Comparison of ENCODE assay signal across 10 cellular contexts in genomic region chr2:219058541-219059374, GRCh38. TPM values are rescaled to one million over a fixed set of nuclear protein-coding genes. Genes with fewer than 3 reads are reported as not detected.
DNase-seq lines count a peak whose midpoint lies in the region; ATAC-seq and TF ChIP-seq lines count a peak whose summit lies in the region.
"Had no signal": no experiment of that assay in that cellular context is flagged by ENCODE, and none has a peak within 500 bp of the region (broad histone marks: within the 10 kb centered on the region; RNA-seq: fewer than 3 reads in every experiment).

No MANE protein-coding gene starts in this region.

- H2BK5ac ChIP-seq in IMR-90 (ENCODE audit: low read depth, low read length, poor library complexity, severe bottlenecking), result no peak overlapping the region

- no peak overlapping the region for H3K56ac ChIP-seq in IMR-90 (ENCODE audit: extremely low read depth, insufficient read depth, low read length)

- H3K4me3 Mint-ChIP-seq in Caco-2 (ENCODE audit: unreplicated experiment) (peak overlapping the region; percentile 92), endodermal cell (peak overlapping the region; percentile 68)
- H3K4me3 Mint-ChIP-seq in stimulated activated memory B cell treated with anti-CD40 and anti-IgM and Interleukin-4, amounts not matched to agents 10 μg/mL and 1 μg/mL and 100 μg/mL, for 72 hours, result no peak overlapping the region

- CTCF ChIA-PET in Caco-2 (lab: Charles Lee), result interaction anchor here (0.6 to 4.9 kb wide), 25 partner anchors 7 to 236 kb away, joined by 3 to 85 read pairs (median 5); partner anchors contain the start of gene CNPPD1
- CTCF ChIA-PET in IMR-90 (lab: Yijun Ruan, JAX), result interaction anchor here (0.5 to 2.2 kb wide), 17 partner anchors 11 to 100 kb away, joined by 3 to 15 read pairs (median 6); no protein-coding TSS in a partner anchor

- ATAC-seq in IMR-90 (ENCODE audit: low read depth), result peak; percentile 24
- ATAC-seq in HG03097 (IDR thresholded peaks at IDR 0.05; ENCODE audit: low FRiP score, unreplicated experiment), result no peak
- no peak for ATAC-seq in stimulated activated memory B cell treated with anti-CD40 and anti-IgM and Interleukin-4, amounts not matched to agents 10 μg/mL and 1 μg/mL and 100 μg/mL, for 72 hours

- BruUV-seq in Caco-2 (replicated peaks; lab: Mats Ljungman, UMichigan) (TSS peak; percentile 31), IMR-90 (replicated peaks; lab: Mats Ljungman, UMichigan) (no TSS peak)

- H3K79me2 ChIP-seq in neural cell (replicated peaks; ENCODE audit: insufficient read depth, low read length), result no peaks in the 10 kb centered on the region

- H3K18ac ChIP-seq in IMR-90 (ENCODE audit: low read depth, low read length), result no peak overlapping the region

- intact Hi-C loops in Caco-2 (cut with micrococcal nuclease; ENCODE audit: unreplicated experiment), result loop anchor here (1.0 to 5.0 kb wide), 8 partner anchors 13 to 239 kb away; no protein-coding TSS in a partner anchor
- intact Hi-C loops in IMR-90 (cut with micrococcal nuclease), result loop anchor here (1.0 to 5.0 kb wide), 3 partner anchors 61 to 239 kb away; no protein-coding TSS in a partner anchor

- WGBS in IMR-90 (ENCODE audit: extremely low coverage in 2 of 2, insufficient read length in 1 of 2), 2 experiments, result 7% methylated on average over 12 of the region's 42 CpGs; no CpG with 5 or more reads in 1 of the 2 experiments
- 18 to 20% methylated on average over 28 to 42 of the region's 42 CpGs for WGBS in endodermal cell (ENCODE audit: insufficient coverage in 1 of 2, insufficient read length in 1 of 2), 2 experiments

- H3K36me3 Mint-ChIP-seq in Caco-2 (ENCODE audit: insufficient read depth, unreplicated experiment), result peaks cover 36% of the 10 kb centered on the region
- peaks cover 7% of the 10 kb centered on the region for H3K36me3 Mint-ChIP-seq in endodermal cell (ENCODE audit: low read depth)
- H3K36me3 Mint-ChIP-seq in stimulated activated memory B cell treated with anti-CD40 and anti-IgM and Interleukin-4, amounts not matched to agents 10 μg/mL and 1 μg/mL and 100 μg/mL, for 72 hours, result no peaks in the 10 kb centered on the region

- H3F3A ChIP-seq in neural cell (ENCODE audit: insufficient read depth, low read length, poor library complexity, severe bottlenecking), result no peaks in the 10 kb centered on the region

- H2AK9ac ChIP-seq in IMR-90 (replicated peaks; ENCODE audit: low read depth, low read length, poor library complexity), result peak overlapping the region; percentile 24

- no peaks in the 10 kb centered on the region for H4K20me1 ChIP-seq in IMR-90 (ENCODE audit: insufficient read depth, low read length)
- no peaks in the 10 kb centered on the region for H4K20me1 ChIP-seq in neural cell (ENCODE audit: insufficient read depth)

- H4K91ac ChIP-seq in IMR-90 (ENCODE audit: insufficient read depth, low read depth, low read length), result no peak overlapping the region

- dilution Hi-C loops in IMR-90 (cut with HindIII; ENCODE audit: low sequenced_read_pairs, unreplicated experiment), result no loop called here

- H4K8ac ChIP-seq in IMR-90 (ENCODE audit: low read depth in 2 of 2, low read length in 2 of 2), result no peak overlapping the region

- H3K4me1 Mint-ChIP-seq in Caco-2 (ENCODE audit: low read depth, unreplicated experiment) (peaks cover 7% of the 10 kb centered on the region), endodermal cell (peaks cover 22% of the 10 kb centered on the region)
- H3K4me1 Mint-ChIP-seq in stimulated activated memory B cell treated with anti-CD40 and anti-IgM and Interleukin-4, amounts not matched to agents 10 μg/mL and 1 μg/mL and 100 μg/mL, for 72 hours, result peaks cover 36% of the 10 kb centered on the region

- H3K9me1 ChIP-seq in IMR-90 (ENCODE audit: insufficient read depth, low read length), result no peaks in the 10 kb centered on the region

- H3K9me3 ChIP-seq in Caco-2 (no peaks in the 10 kb centered on the region), IMR-90 (ENCODE audit: control insufficient read depth, insufficient read depth, low read length) (no peaks in the 10 kb centered on the region), endodermal cell (ENCODE audit: control insufficient read depth, low read length) (no peaks in the 10 kb centered on the region), neural cell (ENCODE audit: low read length) (no peaks in the 10 kb centered on the region)

- no peaks in the 10 kb centered on the region for H3K9me3 Mint-ChIP-seq in Caco-2 (ENCODE audit: unreplicated experiment)
- H3K9me3 Mint-ChIP-seq in endodermal cell, result no peaks in the 10 kb centered on the region
- no peaks in the 10 kb centered on the region for H3K9me3 Mint-ChIP-seq in stimulated activated memory B cell treated with anti-CD40 and anti-IgM and Interleukin-4, amounts not matched to agents 10 μg/mL and 1 μg/mL and 100 μg/mL, for 72 hours

- peak overlapping the region; percentile 99 for H3K4me3 ChIP-seq in Caco-2 (ENCODE audit: low read depth, low read length)
- H3K4me3 ChIP-seq in IMR-90 (ENCODE audit: insufficient read depth, low read depth, low read length), result no peak overlapping the region
- peak overlapping the region; percentile 79 for H3K4me3 ChIP-seq in endodermal cell (ENCODE audit: low read length)
- H3K4me3 ChIP-seq in neural cell (ENCODE audit: low read length), result peak overlapping the region; percentile 59

- no peak for TF ChIP-seq POLR2A in IMR-90 (IDR thresholded peaks at IDR 0.05; ENCODE audit: low read depth, low read length)

- DNase-seq in Caco-2 (peak; percentile 88 to 93), IMR-90 (no peak), endodermal cell (peak; percentile 82), NCI-H2196 (lab: John Stamatoyannopoulos, UW; ENCODE audit: unreplicated experiment) (no peak), UCSD-AML1 (lab: John Stamatoyannopoulos, UW; ENCODE audit: unreplicated experiment) (no peak)
- DNase-seq: cortex of kidney, NCI-H2081 treated with DMSO at 0.1 percent for 48 hours had no signal

- H3K23ac ChIP-seq in IMR-90 (ENCODE audit: low read depth, low read length), result no peak overlapping the region

- no peak overlapping the region for H3K14ac ChIP-seq in IMR-90 (replicated peaks; ENCODE audit: low read depth, low read length)

- H3K4me1 ChIP-seq in Caco-2, result peaks cover 11% of the 10 kb centered on the region
- H3K4me1 ChIP-seq in IMR-90 (ENCODE audit: control insufficient read depth, insufficient read depth, low read length), result peaks cover 6% of the 10 kb centered on the region; the same call in 1 of the 2 replicates
- H3K4me1 ChIP-seq in endodermal cell (ENCODE audit: control insufficient read depth, insufficient read depth, low read length), result peaks cover 16% of the 10 kb centered on the region

- TF ChIP-seq RAD21 in IMR-90 (IDR thresholded peaks at IDR 0.05; ENCODE audit: low read length) (no peak), neural cell (conservative IDR thresholded peaks at IDR 0.05) (no peak)

- H3K36me3 ChIP-seq in Caco-2 (ENCODE audit: control insufficient read depth, insufficient read depth, low read length) (peaks cover 16% of the 10 kb centered on the region), IMR-90 (ENCODE audit: control insufficient read depth, insufficient read depth, low read length) (no peaks in the 10 kb centered on the region), endodermal cell (ENCODE audit: control insufficient read depth, insufficient read depth, low read length) (no peaks in the 10 kb centered on the region), neural cell (ENCODE audit: insufficient read depth, low read length) (no peaks in the 10 kb centered on the region)

- no peak overlapping the region for H3K9ac ChIP-seq in IMR-90 (ENCODE audit: low read depth, low read length)
- H3K9ac ChIP-seq in endodermal cell (ENCODE audit: extremely low read depth, low read length, poor library complexity, severe bottlenecking), result no peak overlapping the region
- no peak overlapping the region for H3K9ac ChIP-seq in neural cell (ENCODE audit: low read length)

- no peak overlapping the region for H2AK5ac ChIP-seq in IMR-90 (ENCODE audit: low read depth, low read length)

- H3K79me1 ChIP-seq in IMR-90 (ENCODE audit: low read depth in 1 of 2, low read length in 2 of 2), result no peaks in the 10 kb centered on the region

- TF ChIP-seq CTCF in Caco-2 (IDR thresholded peaks at IDR 0.05; ENCODE audit: insufficient read depth in 1 of 2, low read depth in 1 of 2, low read length in 1 of 2, severe bottlenecking in 1 of 2, unreplicated experiment in 1 of 2) (no peak), IMR-90 (conservative IDR thresholded peaks at IDR 0.05; ENCODE audit: low read depth, low read length) (no peak), endodermal cell (conservative IDR thresholded peaks at IDR 0.05) (no peak), neural cell (IDR thresholded peaks at IDR 0.05; ENCODE audit: poor library complexity, severe bottlenecking) (no peak)

- no peak for TF ChIP-seq EP300 in neural cell (conservative IDR thresholded peaks at IDR 0.05; ENCODE audit: poor library complexity, severe bottlenecking)

- peak overlapping the region; percentile 67 for H2AFZ ChIP-seq in IMR-90 (replicated peaks; ENCODE audit: low read length, poor library complexity)
- H2AFZ ChIP-seq in neural cell (ENCODE audit: low read depth, low read length), result no peak overlapping the region

- no peak overlapping the region for H2BK15ac ChIP-seq in IMR-90 (ENCODE audit: low read depth, low read length)

- H2BK20ac ChIP-seq in IMR-90 (ENCODE audit: low read depth, low read length), result no peak overlapping the region

- peaks cover 3% of the 10 kb centered on the region for H3K27me3 Mint-ChIP-seq in Caco-2 (ENCODE audit: insufficient read depth, unreplicated experiment)
- peaks cover 92% of the 10 kb centered on the region for H3K27me3 Mint-ChIP-seq in endodermal cell (ENCODE audit: insufficient read depth)
- peaks cover 92% of the 10 kb centered on the region for H3K27me3 Mint-ChIP-seq in stimulated activated memory B cell treated with anti-CD40 and anti-IgM and Interleukin-4, amounts not matched to agents 10 μg/mL and 1 μg/mL and 100 μg/mL, for 72 hours

- H3K4me2 ChIP-seq in IMR-90 (ENCODE audit: low read depth, low read length), result no peak overlapping the region; the same call in 1 of the 2 replicates
- H3K4me2 ChIP-seq in neural cell (ENCODE audit: low read length), result no peak overlapping the region

- no peak overlapping the region for H3K27ac ChIP-seq in IMR-90 (ENCODE audit: insufficient read depth, low read length)
- no peak overlapping the region for H3K27ac ChIP-seq in endodermal cell (ENCODE audit: low read depth, low read length)
- H3K27ac ChIP-seq in neural cell (ENCODE audit: low read length), result no peak overlapping the region

- in situ Hi-C loops in IMR-90 (cut with MboI; ENCODE audit: low sequenced_read_pairs), result no loop called here

- no peak overlapping the region for H2BK120ac ChIP-seq in IMR-90 (ENCODE audit: low read depth, low read length)

- H3K9me2 ChIP-seq in neural cell (ENCODE audit: insufficient read depth, low read length), result no peaks in the 10 kb centered on the region

- no peak overlapping the region for H4K5ac ChIP-seq in IMR-90 (ENCODE audit: low read depth, low read length)

- H3K4ac ChIP-seq in IMR-90 (ENCODE audit: low read depth, low read length), result no peak overlapping the region

- H3K27me3 ChIP-seq in Caco-2 (replicated peaks; ENCODE audit: control insufficient read depth, insufficient read depth, low read length), result no peaks in the 10 kb centered on the region
- H3K27me3 ChIP-seq in IMR-90 (ENCODE audit: control insufficient read depth, insufficient read depth, low read length), result peaks cover 95% of the 10 kb centered on the region
- peaks cover 98% of the 10 kb centered on the region for H3K27me3 ChIP-seq in endodermal cell (ENCODE audit: control insufficient read depth, insufficient read depth, low read length, poor library complexity, severe bottlenecking)
- peaks cover 98% of the 10 kb centered on the region for H3K27me3 ChIP-seq in neural cell (ENCODE audit: insufficient read depth, low read depth, low read length)

- POLR2A ChIA-PET in Caco-2 (lab: Charles Lee), result interaction anchor here (0.6 to 2.8 kb wide), 5 partner anchors 13 to 330 kb away, joined by 3 to 23 read pairs (median 3); no protein-coding TSS in a partner anchor
- POLR2A ChIA-PET in IMR-90 (lab: Charles Lee; ENCODE audit: unreplicated experiment), result no interaction called here

- H3K27ac Mint-ChIP-seq in Caco-2 (ENCODE audit: unreplicated experiment) (peak overlapping the region; percentile 88), endodermal cell (no peak overlapping the region)
- H3K27ac Mint-ChIP-seq in stimulated activated memory B cell treated with anti-CD40 and anti-IgM and Interleukin-4, amounts not matched to agents 10 μg/mL and 1 μg/mL and 100 μg/mL, for 72 hours, result no peak overlapping the region

RNA-seq across cellular contexts. Expression of gene IHH, which starts 2.0 kb away (rescaled TPM):
- total RNA-seq in Caco-2 (2022) (19.0 and 22.6 TPM in 2 replicates), IMR-90 (2012; rRNA removed) (not detected in 2 replicates), endodermal cell (10 to 100 TPM in 1 of 2 donors, 1 to 10 TPM in 1; 2.1 to 10.3 TPM)
- polyA plus RNA-seq in IMR-90 (2012; rRNA removed) (not detected in 2 replicates), neural cell (0.36 TPM in 1 of 2 replicates, not detected in the other)
- polyA plus RNA-seq in IMR-90 (2012; cell fraction: cytosol; rRNA removed), result 0.01 TPM in 1 of 2 replicates, not detected in the other
- polyA plus RNA-seq in IMR-90 (2012; cell fraction: nucleus; rRNA removed; ENCODE audit: low replicate concordance), result 0.02 TPM in 1 of 2 replicates, not detected in the other
- polyA plus RNA-seq in endodermal cell (2013, experiment 1 of 2), result 6.9 TPM
- polyA plus RNA-seq in endodermal cell (2013, experiment 2 of 2), result 3.5 TPM
- polyA minus RNA-seq in neural cell, result not detected in 2 replicates

RNA-seq across cellular contexts. Expression of gene CFAP65, which starts 17.4 kb away (rescaled TPM):
- 0.34 and 0.77 TPM in 2 replicates for total RNA-seq in Caco-2 (2022)
- total RNA-seq in IMR-90 (2012; rRNA removed), result not detected in 2 replicates
- polyA plus RNA-seq in IMR-90 (2012; rRNA removed), result not detected in 2 replicates
- not detected in 2 replicates for polyA plus RNA-seq in IMR-90 (2012; cell fraction: cytosol; rRNA removed)
- polyA plus RNA-seq in IMR-90 (2012; cell fraction: nucleus; rRNA removed; ENCODE audit: low replicate concordance), result 0.01 TPM in 1 of 2 replicates, not detected in the other
- 1 to 10 TPM in 1 of 2 donors, under 1 TPM in 1; 0.84 to 1.5 TPM for total RNA-seq in endodermal cell
- polyA plus RNA-seq in endodermal cell (2013, experiment 1 of 2), result 1.2 TPM
- 0.83 TPM for polyA plus RNA-seq in endodermal cell (2013, experiment 2 of 2)
- 1.1 and 1.7 TPM in 2 replicates for polyA plus RNA-seq in neural cell
- 0.24 and 0.46 TPM in 2 replicates for polyA minus RNA-seq in neural cell

Comparison
In these comparisons a context has a peak if more than half of its experiments do, and no peak if none do; other contexts are left out.
1. DNase-seq: peak in Caco-2 (2 of 2) and endodermal cell (single experiment); none in IMR-90 (single experiment), NCI-H2196 (single experiment) and UCSD-AML1 (single experiment).